ENCODE assay signal across 17 cellular contexts in the genomic region with DNA sequence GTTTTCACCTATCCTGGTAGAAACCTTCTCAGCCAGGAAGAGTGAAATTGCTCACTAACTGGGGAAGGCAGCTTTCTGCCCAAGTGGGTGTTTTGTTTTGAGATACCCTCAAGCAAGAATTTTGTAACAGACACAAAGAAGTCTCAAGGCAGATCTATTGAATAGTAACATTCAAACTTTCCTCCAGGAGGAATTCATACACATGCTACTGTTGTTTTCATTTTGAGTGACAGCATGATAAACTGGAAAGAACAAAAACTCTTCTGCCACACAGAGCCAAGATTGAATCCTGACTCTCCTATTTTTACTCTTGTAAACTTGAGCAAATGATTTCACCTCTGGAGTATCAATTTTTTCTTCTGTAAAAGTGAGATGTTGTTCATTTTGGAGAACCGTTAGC.
"Had no signal": no experiment of that assay in that cellular context is flagged by ENCODE, and none has a peak within 500 bp of the region (broad histone marks: within the 10 kb centered on the region; RNA-seq: fewer than 3 reads in every experiment).

No MANE protein-coding gene starts in this region.

- ATAC-seq: activated CD4-positive, CD25-positive, alpha-beta regulatory T cell treated with anti-CD3 and anti-CD28 coated beads, Interleukin-2, amount 50 U/mL, for 24 hours; activated CD8-positive, alpha-beta T cell treated with anti-CD3 and anti-CD28 coated beads for 36 hours; naive thymus-derived CD8-positive, alpha-beta T cell had no signal

- H3K27ac Mint-ChIP-seq: activated CD8-positive, alpha-beta T cell treated with anti-CD3 and anti-CD28 coated beads for 36 hours; activated naive CD8-positive, alpha-beta T cell treated with anti-CD3 and anti-CD28 coated beads, Interleukin-2, amount 10 ng/mL, durations not matched to agents 7 days and 5 days; activated T-helper 1 cell treated with anti-CD3 and anti-CD28 coated beads, Interleukin-12 subunit alpha, Interleukin-12 subunit beta, Interleukin-2, Interleukin-4 antibody, amounts not matched to agents 30 ng/mL and 10 ng/mL and 1 ng/mL, durations not matched to agents 14 hours and 24 hours and 36 hours; progenitor cell of endocrine pancreas; T-helper 2 cell treated with Interferon-gamma antibody and Interleukin-4, amounts not matched to agents 5 μg/mL and 100 μg/mL, for 36 hours had no signal

- H3K36me3 ChIP-seq: cardiac muscle cell, esophagus squamous epithelium, transverse colon had no signal

- H3K4me1 ChIP-seq: esophagus squamous epithelium had no signal

- H3K9me3 ChIP-seq: esophagus squamous epithelium, transverse colon had no signal

- H3K36me3 Mint-ChIP-seq: naive thymus-derived CD8-positive, alpha-beta T cell had no signal

- H3K4me3 ChIP-seq: cardiac muscle cell, esophagus squamous epithelium, transverse colon had no signal

- H3K27me3 Mint-ChIP-seq: activated CD8-positive, alpha-beta T cell treated with anti-CD3 and anti-CD28 coated beads for 36 hours; activated naive CD8-positive, alpha-beta T cell treated with anti-CD3 and anti-CD28 coated beads, Interleukin-2, amount 10 ng/mL, durations not matched to agents 7 days and 5 days; naive thymus-derived CD8-positive, alpha-beta T cell had no signal

- H3K4me3 Mint-ChIP-seq: activated CD8-positive, alpha-beta T cell treated with anti-CD3 and anti-CD28 coated beads for 36 hours; activated naive CD8-positive, alpha-beta T cell treated with anti-CD3 and anti-CD28 coated beads, Interleukin-2, amount 10 ng/mL, durations not matched to agents 7 days and 5 days; activated T-helper 1 cell treated with anti-CD3 and anti-CD28 coated beads, Interleukin-12 subunit alpha, Interleukin-12 subunit beta, Interleukin-2, Interleukin-4 antibody, amounts not matched to agents 30 ng/mL and 10 ng/mL and 1 ng/mL, durations not matched to agents 14 hours and 24 hours and 36 hours; naive thymus-derived CD8-positive, alpha-beta T cell; T-helper 2 cell treated with Interferon-gamma antibody and Interleukin-4, amounts not matched to agents 5 μg/mL and 100 μg/mL, for 36 hours had no signal

- H3K27me3 ChIP-seq: cardiac muscle cell, esophagus squamous epithelium, transverse colon had no signal

- H3K27ac ChIP-seq: cardiac muscle cell, esophagus squamous epithelium had no signal

- H3K9me3 Mint-ChIP-seq: activated T-helper 1 cell treated with anti-CD3 and anti-CD28 coated beads, Interleukin-12 subunit alpha, Interleukin-12 subunit beta, Interleukin-2, Interleukin-4 antibody, amounts not matched to agents 30 ng/mL and 10 ng/mL and 1 ng/mL, durations not matched to agents 14 hours and 24 hours and 36 hours; naive thymus-derived CD8-positive, alpha-beta T cell; T-helper 2 cell treated with Interferon-gamma antibody and Interleukin-4, amounts not matched to agents 5 μg/mL and 100 μg/mL, for 36 hours had no signal

- DNase-seq: activated CD8-positive, alpha-beta memory T cell treated with anti-CD3 and anti-CD28 coated beads, Interleukin-2, amount 50 U/mL, for 4 hours; activated CD8-positive, alpha-beta T cell treated with anti-CD3 and anti-CD28 coated beads for 36 hours; activated naive CD8-positive, alpha-beta T cell treated with anti-CD3 and anti-CD28 coated beads, Interleukin-2, amount 10 ng/mL, durations not matched to agents 7 days and 5 days; esophagus squamous epithelium; head of caudate nucleus; left cardiac atrium; naive thymus-derived CD8-positive, alpha-beta T cell; occipital lobe; SHP77 treated with DMSO at 0.1 percent for 48 hours; stimulated activated CD4-positive, alpha-beta T cell treated with anti-CD3 and anti-CD28 coated beads, Interleukin-15, amount 100 ng/mL, for 24 hours; stimulated activated CD4-positive, alpha-beta T cell treated with anti-CD3 and anti-CD28 coated beads, Interleukin-4, amount 100 ng/mL, for 24 hours; transverse colon had no signal
